ENCODE assay signal across 20 cellular contexts in genomic region chr6:34289137-34289536, GRCh38. TPM values are rescaled to one million over a fixed set of nuclear protein-coding genes. Genes with fewer than 3 reads are reported as not detected.
DNase-seq lines count a peak whose midpoint lies in the region; ATAC-seq and TF ChIP-seq lines count a peak whose summit lies in the region.
"Had no signal": no experiment of that assay in that cellular context is flagged by ENCODE, and none has a peak within 500 bp of the region (broad histone marks: within the 10 kb centered on the region; RNA-seq: fewer than 3 reads in every experiment).

No MANE protein-coding gene starts in this region.

- no peak overlapping the region for H3K4me2 ChIP-seq in OCI-LY7 (ENCODE audit: low read length)

- H3K4me3 Mint-ChIP-seq in activated T-cell treated with anti-CD3 and anti-CD28 coated beads, Interleukin-2, amount 50 U/mL, for 24 hours = no peak overlapping the region
- no peak overlapping the region for H3K4me3 Mint-ChIP-seq in activated naive CD8-positive, alpha-beta T cell treated with anti-CD3 and anti-CD28 coated beads, Interleukin-2, amount 10 ng/mL, durations not matched to agents 7 days and 5 days
- no peak overlapping the region for H3K4me3 Mint-ChIP-seq in neural crest cell
- H3K4me3 Mint-ChIP-seq: IgD-negative memory B cell, memory B cell, nephron had no signal

- POLR2A ChIA-PET in HEK293 (lab: Yijun Ruan, JAX) (interaction anchor here (0.6 kb wide), 1 partner anchor 127 kb away, joined by 3 read pairs; no protein-coding TSS in a partner anchor), OCI-LY7 (lab: Charles Lee) (interaction anchor here (0.9 to 1.2 kb wide), 2 partner anchors 11 to 16 kb away, joined by 4 to 7 read pairs; no protein-coding TSS in a partner anchor)
- POLR2A ChIA-PET in activated naive CD8-positive, alpha-beta T cell treated with anti-CD3 and anti-CD28 coated beads, Interleukin-2, amount 10 ng/mL, durations not matched to agents 7 days and 5 days (lab: Charles Lee) = interaction anchor here (0.5 to 1.6 kb wide), 8 partner anchors 11 to 160 kb away, joined by 3 to 5 read pairs (median 4); no protein-coding TSS in a partner anchor

- no peak for DNase-seq in activated T-cell treated with anti-CD3 and anti-CD28 coated beads, Interleukin-2, amount 50 U/mL, for 24 hours
- no peak for DNase-seq in activated T-cell treated with anti-CD3 and anti-CD28 coated beads, Interleukin-2, amount 50 U/mL, for 1 hour
- DNase-seq in activated naive CD8-positive, alpha-beta T cell treated with anti-CD3 and anti-CD28 coated beads, Interleukin-2, amount 10 ng/mL, durations not matched to agents 7 days and 5 days = no peak
- DNase-seq in neural crest cell (ENCODE audit: low read depth, low spot score) (no peak), globus pallidus (ENCODE audit: low spot score) (no peak), SHP77 treated with DMSO at 0.1 percent for 48 hours (lab: John Stamatoyannopoulos, UW) (no peak), OCI-LY7 (ENCODE audit: low spot score) (no peak)
- DNase-seq: activated CD8-positive, alpha-beta memory T cell treated with anti-CD3 and anti-CD28 coated beads for 24 hours; activated effector memory CD4-positive, alpha-beta T cell treated with Interleukin-2 at 50 U/mL for 16 hours; foreskin keratinocyte; kidney; NCI-H69; SHP77; stimulated activated naive CD8-positive, alpha-beta T cell treated with anti-CD3 and anti-CD28 coated beads, Interleukin-15, Interleukin-2, amounts not matched to agents 100 U/mL and 50 U/mL, for 24 hours had no signal

- ATAC-seq in activated naive CD8-positive, alpha-beta T cell treated with anti-CD3 and anti-CD28 coated beads, Interleukin-2, amount 10 ng/mL, durations not matched to agents 7 days and 5 days (ENCODE audit: low read depth) = no peak
- ATAC-seq: foreskin keratinocyte; stimulated activated naive CD8-positive, alpha-beta T cell treated with anti-CD3 and anti-CD28 coated beads, Interleukin-15, Interleukin-2, amounts not matched to agents 100 U/mL and 50 U/mL, for 24 hours had no signal

- no peaks in the 10 kb centered on the region for H3K27me3 Mint-ChIP-seq in activated T-cell treated with anti-CD3 and anti-CD28 coated beads, Interleukin-2, amount 50 U/mL, for 24 hours
- H3K27me3 Mint-ChIP-seq in activated naive CD8-positive, alpha-beta T cell treated with anti-CD3 and anti-CD28 coated beads, Interleukin-2, amount 10 ng/mL, durations not matched to agents 7 days and 5 days = no peaks in the 10 kb centered on the region
- H3K27me3 Mint-ChIP-seq in neural crest cell (ENCODE audit: low read depth) = no peaks in the 10 kb centered on the region
- H3K27me3 Mint-ChIP-seq: IgD-negative memory B cell, memory B cell, progenitor cell of endocrine pancreas had no signal

- H3K4me1 ChIP-seq in HEK293 (ENCODE audit: control insufficient read depth, insufficient read depth, low read length) = no peaks in the 10 kb centered on the region
- H3K4me1 ChIP-seq in OCI-LY7 (ENCODE audit: insufficient read depth, low read length, poor library complexity, severe bottlenecking) = peaks cover 17% of the 10 kb centered on the region
- H3K4me1 ChIP-seq: foreskin keratinocyte had no signal

- no peaks in the 10 kb centered on the region for H3K79me2 ChIP-seq in OCI-LY7 (ENCODE audit: insufficient read depth, low read depth, low read length)

- no peak overlapping the region for H2AFZ ChIP-seq in OCI-LY7 (ENCODE audit: low read length)

- H3K27ac ChIP-seq in HEK293 (ENCODE audit: extremely low read depth, low read depth, low read length) = no peak overlapping the region
- H3K27ac ChIP-seq in OCI-LY7 (ENCODE audit: low read depth, low read length, poor library complexity, severe bottlenecking) = no peak overlapping the region
- H3K27ac ChIP-seq: foreskin keratinocyte had no signal

- H3K9me2 ChIP-seq in OCI-LY7 (ENCODE audit: insufficient read depth, low read length) = no peaks in the 10 kb centered on the region

- H3K4me3 ChIP-seq in HEK293 (ENCODE audit: low read depth, low read length) (no peak overlapping the region), OCI-LY7 (ENCODE audit: low read depth, low read length, poor library complexity, severe bottlenecking) (no peak overlapping the region)
- H3K4me3 ChIP-seq: tibial nerve had no signal

- H3K36me3 Mint-ChIP-seq in activated T-cell treated with anti-CD3 and anti-CD28 coated beads, Interleukin-2, amount 50 U/mL, for 24 hours (ENCODE audit: low read depth) = peaks cover 79% of the 10 kb centered on the region
- peaks cover 37% of the 10 kb centered on the region for H3K36me3 Mint-ChIP-seq in activated naive CD8-positive, alpha-beta T cell treated with anti-CD3 and anti-CD28 coated beads, Interleukin-2, amount 10 ng/mL, durations not matched to agents 7 days and 5 days
- peaks cover 12% of the 10 kb centered on the region for H3K36me3 Mint-ChIP-seq in neural crest cell (ENCODE audit: low read depth)

- BruUV-seq in OCI-LY7 (replicated peaks; lab: Mats Ljungman, UMichigan) = no TSS peak

- CTCF ChIA-PET in HEK293 (lab: Yijun Ruan, JAX) = no interaction called here
- CTCF ChIA-PET in OCI-LY7 (lab: Charles Lee; ENCODE audit: unreplicated experiment) = no interaction called here

- no peaks in the 10 kb centered on the region for H3K9me3 ChIP-seq in HEK293 (ENCODE audit: control insufficient read depth, insufficient read depth, low read depth, low read length)
- no peaks in the 10 kb centered on the region for H3K9me3 ChIP-seq in OCI-LY7 (ENCODE audit: low read length)
- H3K9me3 ChIP-seq: tibial nerve had no signal

- intact Hi-C loops in OCI-LY7 (cut with micrococcal nuclease; ENCODE audit: unreplicated experiment) = no loop called here

- peak overlapping the region; percentile 73 for H3K27ac Mint-ChIP-seq in activated T-cell treated with anti-CD3 and anti-CD28 coated beads, Interleukin-2, amount 50 U/mL, for 24 hours
- H3K27ac Mint-ChIP-seq in activated naive CD8-positive, alpha-beta T cell treated with anti-CD3 and anti-CD28 coated beads, Interleukin-2, amount 10 ng/mL, durations not matched to agents 7 days and 5 days = peak overlapping the region; percentile 96
- H3K27ac Mint-ChIP-seq in neural crest cell (ENCODE audit: unreplicated experiment) = peak overlapping the region; percentile 89
- H3K27ac Mint-ChIP-seq: memory B cell, progenitor cell of endocrine pancreas had no signal

- no peaks in the 10 kb centered on the region for H3K9me3 Mint-ChIP-seq in activated T-cell treated with anti-CD3 and anti-CD28 coated beads, Interleukin-2, amount 50 U/mL, for 24 hours
- no peaks in the 10 kb centered on the region for H3K9me3 Mint-ChIP-seq in activated naive CD8-positive, alpha-beta T cell treated with anti-CD3 and anti-CD28 coated beads, Interleukin-2, amount 10 ng/mL, durations not matched to agents 7 days and 5 days
- no peaks in the 10 kb centered on the region for H3K9me3 Mint-ChIP-seq in neural crest cell
- H3K9me3 Mint-ChIP-seq: memory B cell, nephron had no signal

- H3K4me1 Mint-ChIP-seq in activated T-cell treated with anti-CD3 and anti-CD28 coated beads, Interleukin-2, amount 50 U/mL, for 24 hours (ENCODE audit: low read depth) = peaks cover 15% of the 10 kb centered on the region
- peaks cover 21% of the 10 kb centered on the region for H3K4me1 Mint-ChIP-seq in activated naive CD8-positive, alpha-beta T cell treated with anti-CD3 and anti-CD28 coated beads, Interleukin-2, amount 10 ng/mL, durations not matched to agents 7 days and 5 days
- peaks cover 48% of the 10 kb centered on the region for H3K4me1 Mint-ChIP-seq in neural crest cell

- no peak for TF ChIP-seq CTCF in HEK293 (tag by site-specific recombination; IDR thresholded peaks at IDR 0.05)
- no peak for TF ChIP-seq CTCF in neural crest cell (conservative IDR thresholded peaks at IDR 0.05)
- no peak for TF ChIP-seq CTCF in OCI-LY7 (conservative IDR thresholded peaks at IDR 0.05; ENCODE audit: low read length)

- peaks cover 5 to 23% of the 10 kb centered on the region in 2 experiments; a peak in 2 of 3 replicates for H3K36me3 ChIP-seq in HEK293 (ENCODE audit: control insufficient read depth in 2 of 2, insufficient read depth in 1 of 2, low read length in 2 of 2)
- peaks cover 73% of the 10 kb centered on the region for H3K36me3 ChIP-seq in OCI-LY7 (ENCODE audit: insufficient read depth, low read length)

- H4K20me1 ChIP-seq in OCI-LY7 (ENCODE audit: insufficient read depth, low read length) = no peaks in the 10 kb centered on the region

TF ChIP-seq in HEK293, 187 proteins besides CTCF, POLR2A, EP300 and RAD21:
- peak; percentile 71 for TF ChIP-seq EGR2 (tag by site-specific recombination; IDR thresholded peaks at IDR 0.05; ENCODE audit: low read depth)
- no peak for TF ChIP-seq ZNF112 (tag by site-specific recombination; IDR thresholded peaks at IDR 0.05)
- peak; percentile 81 for TF ChIP-seq ZFHX2 (tag by site-specific recombination; conservative IDR thresholded peaks at IDR 0.05)
- TF ChIP-seq ZFP37 (tag by site-specific recombination; IDR thresholded peaks at IDR 0.05) = no peak
- TF ChIP-seq ZBTB7A (tag by site-specific recombination; IDR thresholded peaks at IDR 0.05; ENCODE audit: low read depth) = no peak
TF ChIP-seq in HEK293: peak in this region for 2.

RNA-seq across cellular contexts. Expression of gene SMIM29, which starts 40.3 kb away (rescaled TPM):
- 10 to 100 TPM; 24.4 to 28.3 TPM for total RNA-seq in activated naive CD8-positive, alpha-beta T cell treated with anti-CD3 and anti-CD28 coated beads, Interleukin-2, amount 10 ng/mL, durations not matched to agents 7 days and 5 days
- total RNA-seq in neural crest cell = 13.5 and 13.9 TPM in 2 replicates
- total RNA-seq in OCI-LY7 (2014; rRNA removed; shearing (Covaris generic)) = 14.1 and 17.3 TPM in 2 replicates
- 21.3 and 21.5 TPM in 2 replicates for total RNA-seq in OCI-LY7 (2022)

RNA-seq across cellular contexts. Expression of gene HMGA1, which starts 52.5 kb away (rescaled TPM):
- 100 to 1,000 TPM; 233 to 247 TPM for total RNA-seq in activated naive CD8-positive, alpha-beta T cell treated with anti-CD3 and anti-CD28 coated beads, Interleukin-2, amount 10 ng/mL, durations not matched to agents 7 days and 5 days
- total RNA-seq in neural crest cell (1,143 and 1,176 TPM in 2 replicates), OCI-LY7 (2022) (736 and 764 TPM in 2 replicates)
- 435 and 463 TPM in 2 replicates for total RNA-seq in OCI-LY7 (2014; rRNA removed; shearing (Covaris generic))
